Comparison of ENCODE assay signal across 10 cellular contexts in genomic region chrX:92232182-92232581, GRCh38.
DNase-seq lines count a peak whose midpoint lies in the region; ATAC-seq and TF ChIP-seq lines count a peak whose summit lies in the region.
"Had no signal": no experiment of that assay in that cellular context is flagged by ENCODE, and none has a peak within 500 bp of the region (broad histone marks: within the 10 kb centered on the region; RNA-seq: fewer than 3 reads in every experiment).

No MANE protein-coding gene starts in this region.

- intact Hi-C loops in body of pancreas (cut with DNase I), result no loop called here
- intact Hi-C loops in activated CD4-positive, alpha-beta T cell treated with anti-CD3 and anti-CD28 coated beads for 36 hours (cut with DNase I, micrococcal nuclease), result no loop called here

- DNase-seq in body of pancreas, result no peak
- DNase-seq in nephron progenitor cell, result no peak
- DNase-seq in activated CD8-positive, alpha-beta memory T cell treated with anti-CD3 and anti-CD28 coated beads for 24 hours, result no peak
- no peak for DNase-seq in activated CD4-positive, alpha-beta T cell treated with anti-CD3 and anti-CD28 coated beads for 36 hours
- no peak for DNase-seq in stimulated activated CD4-positive, alpha-beta T cell treated with anti-CD3 and anti-CD28 coated beads, Interleukin-15, amount 100 ng/mL, for 24 hours
- DNase-seq in amygdala (lab: John Stamatoyannopoulos, UW), result no peak
- DNase-seq: activated naive CD8-positive, alpha-beta T cell treated with anti-CD3 and anti-CD28 coated beads, Interleukin-2, amount 10 ng/mL, durations not matched to agents 7 days and 5 days; NCI-H2227 treated with DMSO at 0.1 percent for 48 hours had no signal

- no peaks in the 10 kb centered on the region for H3K9me2 ChIP-seq in DOHH2 (replicated peaks; ENCODE audit: control insufficient read depth, low read length)

- no peaks in the 10 kb centered on the region for H4K20me1 ChIP-seq in DOHH2 (ENCODE audit: control insufficient read depth, insufficient read depth, low read depth, low read length)

- no peaks in the 10 kb centered on the region for H3K36me3 Mint-ChIP-seq in nephron progenitor cell (ENCODE audit: low read depth)
- H3K36me3 Mint-ChIP-seq in activated CD4-positive, alpha-beta T cell treated with anti-CD3 and anti-CD28 coated beads for 36 hours (ENCODE audit: low read depth), result no peaks in the 10 kb centered on the region
- H3K36me3 Mint-ChIP-seq: activated naive CD8-positive, alpha-beta T cell treated with anti-CD3 and anti-CD28 coated beads, Interleukin-2, amount 10 ng/mL, durations not matched to agents 7 days and 5 days had no signal

- H3K4me3 Mint-ChIP-seq in nephron progenitor cell, result no peak overlapping the region
- no peak overlapping the region for H3K4me3 Mint-ChIP-seq in activated CD4-positive, alpha-beta T cell treated with anti-CD3 and anti-CD28 coated beads for 36 hours
- H3K4me3 Mint-ChIP-seq: activated naive CD8-positive, alpha-beta T cell treated with anti-CD3 and anti-CD28 coated beads, Interleukin-2, amount 10 ng/mL, durations not matched to agents 7 days and 5 days had no signal

- TF ChIP-seq POLR2A in body of pancreas (IDR thresholded peaks at IDR 0.05), result no peak

- H3K27ac ChIP-seq in DOHH2 (ENCODE audit: low read depth, low read length), result no peak overlapping the region
- no peak overlapping the region for H3K27ac ChIP-seq in body of pancreas

- H3K9me3 Mint-ChIP-seq in nephron progenitor cell, result no peaks in the 10 kb centered on the region
- peaks cover 3% of the 10 kb centered on the region for H3K9me3 Mint-ChIP-seq in activated CD4-positive, alpha-beta T cell treated with anti-CD3 and anti-CD28 coated beads for 36 hours (ENCODE audit: low read depth)
- H3K9me3 Mint-ChIP-seq: activated naive CD8-positive, alpha-beta T cell treated with anti-CD3 and anti-CD28 coated beads, Interleukin-2, amount 10 ng/mL, durations not matched to agents 7 days and 5 days had no signal

- no peaks in the 10 kb centered on the region for H3K27me3 Mint-ChIP-seq in nephron progenitor cell (ENCODE audit: low read depth, poor library complexity)
- H3K27me3 Mint-ChIP-seq in activated CD4-positive, alpha-beta T cell treated with anti-CD3 and anti-CD28 coated beads for 36 hours, result no peaks in the 10 kb centered on the region
- H3K27me3 Mint-ChIP-seq: activated naive CD8-positive, alpha-beta T cell treated with anti-CD3 and anti-CD28 coated beads, Interleukin-2, amount 10 ng/mL, durations not matched to agents 7 days and 5 days had no signal

- H3K4me3 ChIP-seq in DOHH2 (ENCODE audit: low read length) (no peak overlapping the region), body of pancreas (no peak overlapping the region)

- H3K27me3 ChIP-seq in DOHH2 (ENCODE audit: control insufficient read depth, low read length) (no peaks in the 10 kb centered on the region), body of pancreas (no peaks in the 10 kb centered on the region)

- H3K79me2 ChIP-seq in DOHH2 (ENCODE audit: control insufficient read depth, low read length), result no peaks in the 10 kb centered on the region

- H3K9me3 ChIP-seq in DOHH2 (ENCODE audit: control insufficient read depth, insufficient read depth, low read length), result no peaks in the 10 kb centered on the region
- no peaks in the 10 kb centered on the region for H3K9me3 ChIP-seq in body of pancreas

- H3F3A ChIP-seq in DOHH2 (ENCODE audit: control insufficient read depth, insufficient read depth), result no peaks in the 10 kb centered on the region

- H3K27ac Mint-ChIP-seq in nephron progenitor cell, result no peak overlapping the region
- H3K27ac Mint-ChIP-seq in activated CD4-positive, alpha-beta T cell treated with anti-CD3 and anti-CD28 coated beads for 36 hours, result no peak overlapping the region
- H3K27ac Mint-ChIP-seq: activated naive CD8-positive, alpha-beta T cell treated with anti-CD3 and anti-CD28 coated beads, Interleukin-2, amount 10 ng/mL, durations not matched to agents 7 days and 5 days had no signal

- H3K4me2 ChIP-seq in DOHH2 (ENCODE audit: low read length), result no peak overlapping the region

- WGBS in body of pancreas, 2 donors, result 55 to 75% methylated on average over 3 of the region's 3 CpGs

- TF ChIP-seq CTCF in DOHH2 (IDR thresholded peaks at IDR 0.05; ENCODE audit: low read depth, low read length, poor library complexity, severe bottlenecking), result peak; percentile 23
- peak; percentile 47; the same call in 1 of the 2 replicates for TF ChIP-seq CTCF in LNCAP (IDR thresholded peaks at IDR 0.05)
- TF ChIP-seq CTCF in body of pancreas (IDR thresholded peaks at IDR 0.05), result peak in 6 of 7 experiments; percentile 19 to 47 (median 27)
- TF ChIP-seq CTCF in nephron progenitor cell (IDR thresholded peaks at IDR 0.05), result peak; percentile 60

- H3K4me1 Mint-ChIP-seq in nephron progenitor cell, result no peaks in the 10 kb centered on the region
- H3K4me1 Mint-ChIP-seq in activated CD4-positive, alpha-beta T cell treated with anti-CD3 and anti-CD28 coated beads for 36 hours, result no peaks in the 10 kb centered on the region
- H3K4me1 Mint-ChIP-seq: activated naive CD8-positive, alpha-beta T cell treated with anti-CD3 and anti-CD28 coated beads, Interleukin-2, amount 10 ng/mL, durations not matched to agents 7 days and 5 days had no signal

- no peaks in the 10 kb centered on the region for H3K4me1 ChIP-seq in DOHH2 (ENCODE audit: control insufficient read depth, low read length)
- no peaks in the 10 kb centered on the region for H3K4me1 ChIP-seq in body of pancreas

- CTCF ChIA-PET in activated CD4-positive, alpha-beta T cell treated with anti-CD3 and anti-CD28 coated beads for 36 hours (lab: Charles Lee), result no interaction called here

- POLR2A ChIA-PET in activated CD4-positive, alpha-beta T cell treated with anti-CD3 and anti-CD28 coated beads for 36 hours (lab: Charles Lee), result no interaction called here

- H3K36me3 ChIP-seq in DOHH2 (ENCODE audit: control insufficient read depth, low read length) (no peaks in the 10 kb centered on the region), body of pancreas (replicated peaks in 1 of 2; ENCODE audit: insufficient read depth in 1 of 2, low read depth in 2 of 2) (no peaks in the 10 kb centered on the region)

- no peak for ATAC-seq in body of pancreas
- ATAC-seq in activated CD4-positive, alpha-beta T cell treated with anti-CD3 and anti-CD28 coated beads for 36 hours, result no peak
